12 cellular contexts compared by ENCODE assay signal in the genomic region with DNA sequence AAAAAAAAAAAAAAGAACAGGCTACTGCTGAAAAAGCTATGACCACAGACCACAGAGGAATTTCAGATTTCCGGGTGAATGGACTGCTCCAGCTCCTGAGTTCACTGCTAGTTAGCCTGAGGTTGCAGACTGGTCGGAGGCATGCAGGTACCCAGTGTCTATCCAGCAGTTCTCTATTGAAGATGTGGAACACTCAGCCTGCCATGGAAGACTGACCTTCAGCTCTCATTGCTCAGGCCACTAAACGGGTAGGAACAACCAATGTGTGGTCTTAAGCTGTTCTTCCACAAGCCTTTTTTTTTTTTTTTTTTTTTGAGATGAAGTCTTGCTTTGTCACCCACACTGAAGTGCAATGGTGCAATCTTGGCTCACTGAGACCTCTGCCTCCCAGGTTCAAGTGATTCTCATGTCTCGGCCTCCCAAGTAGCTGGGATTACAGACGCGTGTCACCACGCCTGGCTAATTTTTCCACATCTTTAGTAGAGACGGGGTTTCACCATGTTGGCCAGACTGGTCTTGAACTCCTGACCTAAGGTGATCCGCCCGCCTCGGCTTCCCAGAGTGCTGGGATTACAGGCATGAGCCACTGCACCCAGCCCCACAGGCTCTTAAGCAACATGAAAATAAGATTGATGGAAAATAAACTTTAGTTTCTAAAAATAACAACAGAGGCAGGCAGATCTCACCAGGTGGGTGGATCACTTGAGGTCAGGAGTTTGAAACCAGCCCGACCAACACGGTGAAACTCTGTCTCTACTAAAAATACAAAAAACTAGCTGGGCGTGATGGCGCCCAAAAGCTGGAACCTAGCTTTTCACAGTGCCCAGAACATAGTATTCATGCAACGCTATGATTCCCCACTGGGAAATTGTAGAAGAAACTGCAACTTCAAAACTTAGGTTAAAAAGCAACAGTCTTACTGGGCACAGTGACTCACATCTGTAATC.
DNase-seq lines count a peak whose midpoint lies in the region; ATAC-seq lines count a peak whose summit lies in the region.
"Had no signal": no experiment of that assay in that cellular context is flagged by ENCODE, and none has a peak within 500 bp of the region (broad histone marks: within the 10 kb centered on the region; RNA-seq: fewer than 3 reads in every experiment).

No MANE protein-coding gene starts in this region.

- peaks cover 29% of the 10 kb centered on the region for H3K27me3 Mint-ChIP-seq in activated T-cell treated with anti-CD3 and anti-CD28 coated beads, Interleukin-2, amount 50 U/mL, for 24 hours

- H3K36me3 Mint-ChIP-seq in activated T-cell treated with anti-CD3 and anti-CD28 coated beads, Interleukin-2, amount 50 U/mL, for 24 hours (ENCODE audit: low read depth): no peaks in the 10 kb centered on the region

- H3K4me3 Mint-ChIP-seq in activated T-cell treated with anti-CD3 and anti-CD28 coated beads, Interleukin-2, amount 50 U/mL, for 24 hours: no peak overlapping the region
- H3K4me3 Mint-ChIP-seq: activated T-helper 1 cell treated with anti-CD3 and anti-CD28 coated beads, Interleukin-12 subunit alpha, Interleukin-12 subunit beta, Interleukin-2, Interleukin-4 antibody, amounts not matched to agents 30 ng/mL and 10 ng/mL and 1 ng/mL, durations not matched to agents 14 hours and 24 hours and 36 hours; dendritic cell treated with granulocyte-macrophage colony-stimulating factor and Interleukin-4, amounts not matched to agents 40 ng/mL and 50 ng/mL, for 4 days had no signal

- ATAC-seq in GM21786 (IDR thresholded peaks at IDR 0.05; ENCODE audit: unreplicated experiment): peak; percentile 48
- no peak for ATAC-seq in GM19324 (IDR thresholded peaks at IDR 0.05; ENCODE audit: low FRiP score, unreplicated experiment)
- ATAC-seq: HepG2 had no signal

- H3K9me3 Mint-ChIP-seq in activated T-cell treated with anti-CD3 and anti-CD28 coated beads, Interleukin-2, amount 50 U/mL, for 24 hours: no peaks in the 10 kb centered on the region
- H3K9me3 Mint-ChIP-seq: activated T-helper 1 cell treated with anti-CD3 and anti-CD28 coated beads, Interleukin-12 subunit alpha, Interleukin-12 subunit beta, Interleukin-2, Interleukin-4 antibody, amounts not matched to agents 30 ng/mL and 10 ng/mL and 1 ng/mL, durations not matched to agents 14 hours and 24 hours and 36 hours; dendritic cell treated with granulocyte-macrophage colony-stimulating factor and Interleukin-4, amounts not matched to agents 40 ng/mL and 50 ng/mL, for 4 days had no signal

- DNase-seq in AG20443 (ENCODE audit: low spot score): peak; percentile 66
- peak; percentile 57 for DNase-seq in NCI-H226
- peak; percentile 55 for DNase-seq in fibroblast of peridontal ligament (ENCODE audit: extremely low read depth)
- no peak for DNase-seq in activated T-cell treated with anti-CD3 and anti-CD28 coated beads, Interleukin-2, amount 50 U/mL, for 24 hours
- DNase-seq in anterior cingulate cortex (lab: John Stamatoyannopoulos, UW): no peak
- DNase-seq in activated CD4-positive, alpha-beta T cell treated with anti-CD3 and anti-CD28 coated beads, Interleukin-2, amount 50 U/mL, for 1 hour: no peak
- DNase-seq: C1 segment of cervical spinal cord had no signal

- H3K4me1 Mint-ChIP-seq in activated T-cell treated with anti-CD3 and anti-CD28 coated beads, Interleukin-2, amount 50 U/mL, for 24 hours (ENCODE audit: low read depth): peaks cover 3% of the 10 kb centered on the region

- H3K27ac Mint-ChIP-seq in activated T-cell treated with anti-CD3 and anti-CD28 coated beads, Interleukin-2, amount 50 U/mL, for 24 hours: no peak overlapping the region
- H3K27ac Mint-ChIP-seq: activated T-helper 1 cell treated with anti-CD3 and anti-CD28 coated beads, Interleukin-12 subunit alpha, Interleukin-12 subunit beta, Interleukin-2, Interleukin-4 antibody, amounts not matched to agents 30 ng/mL and 10 ng/mL and 1 ng/mL, durations not matched to agents 14 hours and 24 hours and 36 hours; dendritic cell treated with granulocyte-macrophage colony-stimulating factor and Interleukin-4, amounts not matched to agents 40 ng/mL and 50 ng/mL, for 4 days had no signal

Comparison
In these comparisons a context has a peak if more than half of its experiments do, and no peak if none do; other contexts are left out.
1. DNase-seq: peak in AG20443 (single experiment), NCI-H226 (single experiment) and fibroblast of peridontal ligament (single experiment); none in activated T-cell treated with anti-CD3 and anti-CD28 coated beads, Interleukin-2, amount 50 U/mL, for 24 hours (single experiment), anterior cingulate cortex (0 of 58) and activated CD4-positive, alpha-beta T cell treated with anti-CD3 and anti-CD28 coated beads, Interleukin-2, amount 50 U/mL, for 1 hour (single experiment).